Comparison of ENCODE assay signal across 8 cellular contexts in the genomic region with DNA sequence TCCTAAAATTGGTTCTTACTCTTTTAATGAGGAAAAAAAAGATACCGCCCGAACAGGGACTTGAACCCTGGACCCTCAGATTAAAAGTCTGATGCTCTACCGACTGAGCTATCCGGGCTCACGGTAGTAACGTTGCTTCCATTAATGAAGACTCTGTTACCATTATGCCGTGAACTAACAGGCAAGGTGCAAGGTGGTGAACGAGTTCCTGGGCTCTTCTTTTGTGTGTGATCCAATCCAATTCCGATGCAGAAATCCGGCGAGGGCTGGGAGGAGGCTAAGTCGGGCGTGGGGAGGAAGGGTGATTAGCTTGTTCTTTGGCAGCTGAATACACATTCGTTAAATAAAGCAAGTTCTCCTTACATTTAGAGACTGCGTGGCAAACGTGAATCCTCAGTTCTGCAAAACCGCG. TPM values are rescaled to one million over a fixed set of nuclear protein-coding genes. Genes with fewer than 3 reads are reported as not detected.
DNase-seq lines count a peak whose midpoint lies in the region; ATAC-seq and TF ChIP-seq lines count a peak whose summit lies in the region.

No MANE protein-coding gene starts in this region.

- intact Hi-C loops in lower lobe of right lung (cut with DNase I) = no loop called here

- H3K27me3 ChIP-seq in duodenal mucosa (ENCODE audit: control insufficient read depth in 1 of 2, insufficient read depth in 2 of 2, low read length in 2 of 2) (peaks cover 0 to 5% of the 10 kb centered on the region in 2 donors), lower lobe of right lung (ENCODE audit: low read depth) (no peaks in the 10 kb centered on the region)

- ATAC-seq in HG03135 (IDR thresholded peaks at IDR 0.05; ENCODE audit: unreplicated experiment) = peak; percentile 29
- ATAC-seq in lower lobe of right lung = peak; percentile 76 to 82

- H3K4me3 ChIP-seq in duodenal mucosa (ENCODE audit: low read depth in 1 of 2, low read length in 2 of 2) = peak overlapping the region; percentile 86 to 94
- H3K4me3 ChIP-seq in lower lobe of right lung = peak overlapping the region; percentile 93

- POLR2A ChIA-PET in activated CD4-positive, alpha-beta T cell treated with anti-CD3 and anti-CD28 coated beads, Interleukin-2, amount 10 ng/mL, durations not matched to agents 7 days and 5 days (lab: Charles Lee) = no interaction called here

- peaks cover 55% of the 10 kb centered on the region for H3K4me1 Mint-ChIP-seq in activated CD4-positive, alpha-beta T cell treated with anti-CD3 and anti-CD28 coated beads, Interleukin-2, amount 10 ng/mL, durations not matched to agents 7 days and 5 days

- H3K9me3 Mint-ChIP-seq in activated CD4-positive, alpha-beta T cell treated with anti-CD3 and anti-CD28 coated beads, Interleukin-2, amount 10 ng/mL, durations not matched to agents 7 days and 5 days = no peaks in the 10 kb centered on the region

- CTCF ChIA-PET in activated CD4-positive, alpha-beta T cell treated with anti-CD3 and anti-CD28 coated beads, Interleukin-2, amount 10 ng/mL, durations not matched to agents 7 days and 5 days (lab: Charles Lee) = interaction anchor here (0.6 to 3.0 kb wide), 5 partner anchors 8 to 109 kb away, joined by 3 to 15 read pairs (median 5); partner anchors contain the start of gene PATL1

- no peaks in the 10 kb centered on the region for H3K36me3 Mint-ChIP-seq in activated CD4-positive, alpha-beta T cell treated with anti-CD3 and anti-CD28 coated beads, Interleukin-2, amount 10 ng/mL, durations not matched to agents 7 days and 5 days (ENCODE audit: low read depth)

- peaks cover 19% of the 10 kb centered on the region for H3K27me3 Mint-ChIP-seq in activated CD4-positive, alpha-beta T cell treated with anti-CD3 and anti-CD28 coated beads, Interleukin-2, amount 10 ng/mL, durations not matched to agents 7 days and 5 days

- H3K4me3 Mint-ChIP-seq in activated CD4-positive, alpha-beta T cell treated with anti-CD3 and anti-CD28 coated beads, Interleukin-2, amount 10 ng/mL, durations not matched to agents 7 days and 5 days = peak overlapping the region; percentile 82

- peak overlapping the region; percentile 64 to 67 for H3K9ac ChIP-seq in duodenal mucosa (ENCODE audit: low read depth in 1 of 2, low read length in 2 of 2)

- peak overlapping the region; percentile 88 for H3K27ac Mint-ChIP-seq in activated CD4-positive, alpha-beta T cell treated with anti-CD3 and anti-CD28 coated beads, Interleukin-2, amount 10 ng/mL, durations not matched to agents 7 days and 5 days

- TF ChIP-seq CTCF in lower lobe of right lung (IDR thresholded peaks at IDR 0.05) = no peak

- DNase-seq in NCI-H1436 (lab: John Stamatoyannopoulos, UW) (peak; percentile 68), NCI-H1436 treated with DMSO at 0.1 percent for 48 hours (lab: John Stamatoyannopoulos, UW) (no peak), NCI-H446 (lab: John Stamatoyannopoulos, UW) (peak; percentile 75 to 85), lower lobe of right lung (no peak)
- peak; percentile 69 for DNase-seq in activated CD4-positive, alpha-beta T cell treated with anti-CD3 and anti-CD28 coated beads, Interleukin-2, amount 10 ng/mL, durations not matched to agents 7 days and 5 days
- peak; percentile 39 to 60 (median 50) for DNase-seq in stimulated activated CD4-positive, alpha-beta T cell treated with anti-CD3 and anti-CD28 coated beads, TNF-alpha, amount 100 ng/mL, for 4 hours (ENCODE audit: low read depth in 3 of 3)

- H3K9me3 ChIP-seq in duodenal mucosa (ENCODE audit: control insufficient read depth in 1 of 2, low read length in 2 of 2) (no peaks in the 10 kb centered on the region), lower lobe of right lung (no peaks in the 10 kb centered on the region)

- no peaks in the 10 kb centered on the region for H3K36me3 ChIP-seq in duodenal mucosa (ENCODE audit: control insufficient read depth in 1 of 2, insufficient read depth in 2 of 2, low read length in 2 of 2)
- no peaks in the 10 kb centered on the region for H3K36me3 ChIP-seq in lower lobe of right lung

- H3K27ac ChIP-seq in duodenal mucosa (ENCODE audit: low read depth, low read length) (peak overlapping the region; percentile 61), lower lobe of right lung (peak overlapping the region; percentile 74)

- H3K4me1 ChIP-seq in duodenal mucosa (ENCODE audit: control insufficient read depth in 1 of 2, insufficient read depth in 2 of 2, low read length in 2 of 2) (peaks cover 8 to 10% of the 10 kb centered on the region in 2 donors), lower lobe of right lung (peaks cover 35% of the 10 kb centered on the region)

RNA-seq across cellular contexts. Expression of gene OR4D9, which starts 49.0 kb away (rescaled TPM):
- total RNA-seq in activated CD4-positive, alpha-beta T cell treated with anti-CD3 and anti-CD28 coated beads, Interleukin-2, amount 10 ng/mL, durations not matched to agents 7 days and 5 days = not detected
- total RNA-seq in lower lobe of right lung = not detected

RNA-seq across cellular contexts. Expression of gene OSBP, which starts 55.3 kb away (rescaled TPM):
- total RNA-seq in activated CD4-positive, alpha-beta T cell treated with anti-CD3 and anti-CD28 coated beads, Interleukin-2, amount 10 ng/mL, durations not matched to agents 7 days and 5 days = 10 to 100 TPM; 36.4 to 43.6 TPM
- total RNA-seq in lower lobe of right lung = 37.7 TPM

RNA-seq across cellular contexts. Expression of gene OR4D11, which starts 56.9 kb away (rescaled TPM):
- total RNA-seq in activated CD4-positive, alpha-beta T cell treated with anti-CD3 and anti-CD28 coated beads, Interleukin-2, amount 10 ng/mL, durations not matched to agents 7 days and 5 days = not detected
- total RNA-seq in lower lobe of right lung = not detected

Comparison
In these comparisons a context has a peak if more than half of its experiments do, and no peak if none do; other contexts are left out.
1. DNase-seq: peak in NCI-H1436 (single experiment), NCI-H446 (2 of 2), activated CD4-positive, alpha-beta T cell treated with anti-CD3 and anti-CD28 coated beads, Interleukin-2, amount 10 ng/mL, durations not matched to agents 7 days and 5 days (single experiment) and stimulated activated CD4-positive, alpha-beta T cell treated with anti-CD3 and anti-CD28 coated beads, TNF-alpha, amount 100 ng/mL, for 4 hours (3 of 3); none in NCI-H1436 treated with DMSO at 0.1 percent for 48 hours (single experiment) and lower lobe of right lung (single experiment).